16 cellular contexts compared by ENCODE assay signal in the genomic region with DNA sequence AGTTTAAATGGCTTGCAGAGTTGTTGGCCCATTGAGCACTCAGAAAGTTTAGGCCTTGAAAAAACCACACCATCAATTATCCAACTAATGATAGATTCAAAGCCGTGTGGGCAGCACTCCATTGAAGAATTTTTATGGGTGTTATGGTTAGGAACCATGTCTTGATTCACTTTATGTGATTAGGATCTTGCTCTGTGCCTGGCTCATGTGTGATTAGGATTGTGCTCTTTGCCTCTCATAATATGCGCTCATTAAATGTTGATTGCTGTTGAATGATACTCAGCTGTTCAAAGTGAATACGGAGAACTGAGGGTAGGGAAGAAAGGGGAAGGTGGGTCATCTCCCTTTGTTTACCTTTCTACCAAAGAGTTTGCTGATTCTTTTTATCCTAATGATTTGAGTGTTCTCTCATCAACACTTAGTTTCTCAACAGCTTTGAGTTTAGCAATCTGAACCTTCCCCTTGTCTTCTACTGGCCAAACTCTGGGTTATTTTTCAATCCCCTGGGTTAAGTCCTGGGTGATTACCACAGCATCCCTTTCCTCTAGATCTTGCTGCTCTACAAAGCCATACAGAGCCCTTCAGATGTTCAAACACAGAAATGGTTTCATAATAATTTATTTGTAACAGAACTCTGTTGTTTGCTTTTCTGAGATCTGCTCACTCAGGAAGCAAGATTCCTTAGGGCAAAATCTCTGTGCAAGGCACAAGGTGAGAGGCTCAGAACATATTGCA.
DNase-seq lines count a peak whose midpoint lies in the region; ATAC-seq, FAIRE-seq and TF ChIP-seq lines count a peak whose summit lies in the region.
"Had no signal": no experiment of that assay in that cellular context is flagged by ENCODE, and none has a peak within 500 bp of the region (broad histone marks: within the 10 kb centered on the region; RNA-seq: fewer than 3 reads in every experiment).

No MANE protein-coding gene starts in this region.

- ATAC-seq in SK-N-SH treated with all-trans-retinoic acid at 6 μM for 48 hours (no peak), upper lobe of right lung (peak; percentile 73)
- ATAC-seq: HCT116 had no signal

- H3K4me1 ChIP-seq in SK-N-SH (ENCODE audit: control insufficient read depth in 1 of 2, insufficient read depth in 2 of 2, low read depth in 1 of 2, low read length in 1 of 2), result peaks cover 3 to 34% of the 10 kb centered on the region in 2 experiments; a peak in 3 of 4 replicates
- H3K4me1 ChIP-seq in keratinocyte (ENCODE audit: control insufficient read depth, extremely low read depth, insufficient read depth, low read length), result peaks cover 27% of the 10 kb centered on the region
- no peaks in the 10 kb centered on the region for H3K4me1 ChIP-seq in upper lobe of right lung

- peaks cover 28% of the 10 kb centered on the region for H3F3A ChIP-seq in SK-N-SH (replicated peaks; ENCODE audit: insufficient read depth)

- no peak for FAIRE-seq in keratinocyte (lab: Jason Lieb, UNC)
- FAIRE-seq: RCC 7860 had no signal

- peak in 1 of 2 experiments; percentile 49; a peak in 1 of 4 replicates for TF ChIP-seq EP300 in SK-N-SH (IDR thresholded peaks at IDR 0.05; ENCODE audit: borderline replicate concordance in 1 of 2, low read depth in 1 of 2, low read length in 1 of 2)

- no peak for TF ChIP-seq RAD21 in SK-N-SH (IDR thresholded peaks at IDR 0.05; ENCODE audit: low read length)

- no peak overlapping the region for H3K4me3 ChIP-seq in SK-N-SH (ENCODE audit: low read depth in 2 of 2, low read length in 1 of 2)
- no peak overlapping the region for H3K4me3 ChIP-seq in keratinocyte (ENCODE audit: control insufficient read depth in 2 of 3, extremely low read depth in 1 of 3, insufficient read depth in 2 of 3, low read depth in 1 of 3, low read length in 3 of 3)
- no peak overlapping the region for H3K4me3 ChIP-seq in upper lobe of right lung
- no peak overlapping the region for H3K4me3 ChIP-seq in foreskin fibroblast (ENCODE audit: low read depth in 1 of 2, low read length in 2 of 2)
- H3K4me3 ChIP-seq: SJSA1 had no signal

- no peaks in the 10 kb centered on the region for H3K9me2 ChIP-seq in SK-N-SH

- H3K79me2 ChIP-seq in SK-N-SH (ENCODE audit: insufficient read depth), result no peaks in the 10 kb centered on the region
- no peaks in the 10 kb centered on the region for H3K79me2 ChIP-seq in keratinocyte (ENCODE audit: control insufficient read depth, insufficient read depth, low read length)

- dilution Hi-C loops in keratinocyte (cut with MboI; ENCODE audit: extremely low pct_ligation_motif_present, low sequenced_read_pairs), result no loop called here

- H3K36me3 ChIP-seq in SK-N-SH (replicated peaks in 1 of 2; ENCODE audit: control insufficient read depth in 1 of 2, insufficient read depth in 2 of 2, low read length in 1 of 2), result no peaks in the 10 kb centered on the region
- H3K36me3 ChIP-seq in keratinocyte (ENCODE audit: control insufficient read depth in 2 of 2, extremely low read depth in 1 of 2, insufficient read depth in 2 of 2, low read length in 2 of 2), result no peaks in the 10 kb centered on the region
- no peaks in the 10 kb centered on the region for H3K36me3 ChIP-seq in upper lobe of right lung
- H3K36me3 ChIP-seq: SJSA1 had no signal

- POLR2A ChIA-PET in SK-N-SH (lab: Yijun Ruan, JAX), result no interaction called here

- H4K20me1 ChIP-seq in SK-N-SH (ENCODE audit: insufficient read depth) (no peaks in the 10 kb centered on the region), keratinocyte (ENCODE audit: control insufficient read depth, extremely low read depth, insufficient read depth, low read length) (no peaks in the 10 kb centered on the region)

- H2AFZ ChIP-seq in SK-N-SH (ENCODE audit: low read depth) (0 out of 2 replicates have a peak overlapping the region, but pooled peaks have one; percentile 9), keratinocyte (ENCODE audit: control insufficient read depth, low read length) (peak overlapping the region; percentile 21)

- CTCF ChIA-PET in SK-N-SH (lab: Yijun Ruan, JAX), result no interaction called here

- DNase-seq in SK-N-SH (no peak), SK-N-DZ (ENCODE audit: low spot score) (peak; percentile 50), keratinocyte (ENCODE audit: low read depth, low spot score) (no peak), upper lobe of right lung (no peak), NCI-H526 (lab: John Stamatoyannopoulos, UW) (no peak), foreskin fibroblast (no peak)
- DNase-seq in activated effector memory CD4-positive, alpha-beta T cell treated with Interleukin-2 at 50 U/mL for 16 hours, result no peak
- DNase-seq: Calu3; CD4-positive, alpha-beta T cell; NCI-H1048; NCI-H345; NCI-H69 had no signal

- 52% methylated on average over 3 of the region's 3 CpGs for WGBS in SK-N-SH (ENCODE audit: low lambda C conversion rate)

- H3K9me3 ChIP-seq in SK-N-SH (no peaks in the 10 kb centered on the region), keratinocyte (ENCODE audit: control insufficient read depth, low read depth, low read length) (no peaks in the 10 kb centered on the region), upper lobe of right lung (no peaks in the 10 kb centered on the region)
- H3K9me3 ChIP-seq: SJSA1 had no signal

- H3K4me2 ChIP-seq in SK-N-SH, result no peak overlapping the region
- H3K4me2 ChIP-seq in keratinocyte (ENCODE audit: control insufficient read depth, extremely low read depth, insufficient read depth, low read depth, low read length), result no peak overlapping the region

- no peaks in the 10 kb centered on the region for H3K9me1 ChIP-seq in keratinocyte (ENCODE audit: control insufficient read depth, extremely low read depth, insufficient read depth, low read length)

- H3K27ac ChIP-seq in SK-N-SH (ENCODE audit: low read depth in 2 of 2, low read length in 1 of 2) (peak overlapping the region in 1 of 2 experiments; percentile 74; a peak in 2 of 4 replicates), keratinocyte (ENCODE audit: control insufficient read depth, insufficient read depth, low read length) (no peak overlapping the region), upper lobe of right lung (no peak overlapping the region)
- H3K27ac ChIP-seq: SJSA1 had no signal

- H3K27me3 ChIP-seq in SK-N-SH (ENCODE audit: insufficient read depth), result no peaks in the 10 kb centered on the region
- H3K27me3 ChIP-seq in keratinocyte (ENCODE audit: control insufficient read depth, extremely low read depth, insufficient read depth, low read length), result no peaks in the 10 kb centered on the region
- H3K27me3 ChIP-seq in upper lobe of right lung, result no peaks in the 10 kb centered on the region
- H3K27me3 ChIP-seq: SJSA1 had no signal

- H3K9ac ChIP-seq in SK-N-SH (no peak overlapping the region), keratinocyte (ENCODE audit: control insufficient read depth, extremely low read depth, insufficient read depth, low read length) (no peak overlapping the region)

- intact Hi-C loops in upper lobe of right lung (cut with DNase I), result no loop called here

- TF ChIP-seq CTCF in SK-N-SH (IDR thresholded peaks at IDR 0.05) (no peak), keratinocyte (optimal IDR thresholded peaks at IDR 0.05 in 1 of 3, IDR thresholded peaks at IDR 0.05 in 1 of 3, conservative IDR thresholded peaks at IDR 0.05 in 1 of 3; ENCODE audit: extremely low read depth in 1 of 3, insufficient read depth in 2 of 3, low read length in 3 of 3) (no peak), upper lobe of right lung (IDR thresholded peaks at IDR 0.05) (no peak), foreskin fibroblast (IDR thresholded peaks at IDR 0.05; ENCODE audit: low read depth, low read length) (no peak)

TF ChIP-seq in SK-N-SH, 30 proteins besides CTCF, POLR2A, EP300 and RAD21 (continues in another document):
- TF ChIP-seq, protein P1, sequence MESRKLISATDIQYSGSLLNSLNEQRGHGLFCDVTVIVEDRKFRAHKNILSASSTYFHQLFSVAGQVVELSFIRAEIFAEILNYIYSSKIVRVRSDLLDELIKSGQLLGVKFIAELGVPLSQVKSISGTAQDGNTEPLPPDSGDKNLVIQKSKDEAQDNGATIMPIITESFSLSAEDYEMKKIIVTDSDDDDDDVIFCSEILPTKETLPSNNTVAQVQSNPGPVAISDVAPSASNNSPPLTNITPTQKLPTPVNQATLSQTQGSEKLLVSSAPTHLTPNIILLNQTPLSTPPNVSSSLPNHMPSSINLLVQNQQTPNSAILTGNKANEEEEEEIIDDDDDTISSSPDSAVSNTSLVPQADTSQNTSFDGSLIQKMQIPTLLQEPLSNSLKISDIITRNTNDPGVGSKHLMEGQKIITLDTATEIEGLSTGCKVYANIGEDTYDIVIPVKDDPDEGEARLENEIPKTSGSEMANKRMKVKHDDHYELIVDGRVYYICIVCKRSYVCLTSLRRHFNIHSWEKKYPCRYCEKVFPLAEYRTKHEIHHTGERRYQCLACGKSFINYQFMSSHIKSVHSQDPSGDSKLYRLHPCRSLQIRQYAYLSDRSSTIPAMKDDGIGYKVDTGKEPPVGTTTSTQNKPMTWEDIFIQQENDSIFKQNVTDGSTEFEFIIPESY (IDR thresholded peaks at IDR 0.05; ENCODE audit: borderline replicate concordance, low read depth), result no peak
- no peak for TF ChIP-seq GATA2 (CRISPR knock-in tag; IDR thresholded peaks at IDR 0.05)

TF ChIP-seq in SK-N-SH treated with all-trans-retinoic acid at 6 μM for 48 hours, 23 proteins besides CTCF, POLR2A, EP300 and RAD21 (continues in another document):
- no peak for TF ChIP-seq TOX (CRISPR knock-in tag; IDR thresholded peaks at IDR 0.05; ENCODE audit: borderline replicate concordance)
- TF ChIP-seq, protein P2, sequence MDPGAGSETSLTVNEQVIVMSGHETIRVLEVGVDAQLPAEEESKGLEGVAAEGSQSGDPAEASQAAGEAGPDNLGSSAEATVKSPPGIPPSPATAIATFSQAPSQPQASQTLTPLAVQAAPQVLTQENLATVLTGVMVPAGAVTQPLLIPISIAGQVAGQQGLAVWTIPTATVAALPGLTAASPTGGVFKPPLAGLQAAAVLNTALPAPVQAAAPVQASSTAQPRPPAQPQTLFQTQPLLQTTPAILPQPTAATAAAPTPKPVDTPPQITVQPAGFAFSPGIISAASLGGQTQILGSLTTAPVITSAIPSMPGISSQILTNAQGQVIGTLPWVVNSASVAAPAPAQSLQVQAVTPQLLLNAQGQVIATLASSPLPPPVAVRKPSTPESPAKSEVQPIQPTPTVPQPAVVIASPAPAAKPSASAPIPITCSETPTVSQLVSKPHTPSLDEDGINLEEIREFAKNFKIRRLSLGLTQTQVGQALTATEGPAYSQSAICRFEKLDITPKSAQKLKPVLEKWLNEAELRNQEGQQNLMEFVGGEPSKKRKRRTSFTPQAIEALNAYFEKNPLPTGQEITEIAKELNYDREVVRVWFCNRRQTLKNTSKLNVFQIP (CRISPR knock-in tag; IDR thresholded peaks at IDR 0.05; ENCODE audit: borderline replicate concordance, low read depth), result no peak
- no peak for TF ChIP-seq ZFP30 (CRISPR knock-in tag; IDR thresholded peaks at IDR 0.05)
